Comparison of ENCODE assay signal across 1 cellular context in genomic region chr18:29012364-29012763, GRCh38.
TF ChIP-seq lines count a peak whose summit lies in the region.

No MANE protein-coding gene starts in this region.

TF ChIP-seq in H1, 55 proteins besides CTCF, POLR2A, EP300 and RAD21 (continued from another document):
- TF ChIP-seq CHD7 (IDR thresholded peaks at IDR 0.05; ENCODE audit: insufficient replicate concordance, low read length) (no peak), TBP (IDR thresholded peaks at IDR 0.05; ENCODE audit: low read depth, low read length) (no peak), HDAC6 (IDR thresholded peaks at IDR 0.05; ENCODE audit: low read depth, low read length) (no peak), SIX5 (IDR thresholded peaks at IDR 0.05; ENCODE audit: low read depth, low read length) (no peak), SAP30 (IDR thresholded peaks at IDR 0.05; ENCODE audit: insufficient read depth, insufficient replicate concordance, low read length) (no peak), NRF1 (IDR thresholded peaks at IDR 0.05; ENCODE audit: low read depth, low read length) (no peak), BCL11A (IDR thresholded peaks at IDR 0.05; ENCODE audit: low read depth in 2 of 2, low read length in 2 of 2) (no peak), KDM4A (IDR thresholded peaks at IDR 0.05; ENCODE audit: low read depth, low read length, severe bottlenecking) (no peak), CTBP2 (IDR thresholded peaks at IDR 0.05; ENCODE audit: borderline replicate concordance, insufficient read depth, insufficient read length, low read length) (no peak), SP1 (IDR thresholded peaks at IDR 0.05; ENCODE audit: low read depth, low read length) (no peak), ATF2 (IDR thresholded peaks at IDR 0.05; ENCODE audit: low read length) (no peak), SP2 (IDR thresholded peaks at IDR 0.05; ENCODE audit: low read length) (no peak), BACH1 (IDR thresholded peaks at IDR 0.05; ENCODE audit: low read length) (no peak)
